ENCODE assay signal across 1 cellular context in the genomic region with DNA sequence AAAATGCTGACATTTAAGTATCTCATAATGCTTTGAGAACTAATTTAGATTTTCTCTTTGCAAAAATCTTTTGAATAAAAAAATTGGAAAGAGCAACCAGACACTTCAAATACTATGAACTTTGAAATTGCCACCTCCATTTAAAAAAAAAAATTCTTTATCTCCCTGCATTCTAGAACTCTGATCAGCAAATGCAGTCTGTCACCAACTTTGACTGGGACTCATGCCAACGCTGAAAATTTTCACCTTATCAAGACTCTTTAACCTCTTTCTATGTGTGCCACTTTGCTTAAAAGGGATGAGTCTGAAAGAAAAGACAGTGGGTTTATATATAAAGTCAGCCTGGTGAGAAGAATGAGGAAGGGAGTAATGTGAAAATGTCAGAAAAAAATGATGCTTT.
TF ChIP-seq lines count a peak whose summit lies in the region.

No MANE protein-coding gene starts in this region.

TF ChIP-seq in SK-N-SH treated with all-trans-retinoic acid at 6 μM for 48 hours, 23 proteins besides CTCF, POLR2A, EP300 and RAD21 (continued from another document):
- TF ChIP-seq, protein P1, sequence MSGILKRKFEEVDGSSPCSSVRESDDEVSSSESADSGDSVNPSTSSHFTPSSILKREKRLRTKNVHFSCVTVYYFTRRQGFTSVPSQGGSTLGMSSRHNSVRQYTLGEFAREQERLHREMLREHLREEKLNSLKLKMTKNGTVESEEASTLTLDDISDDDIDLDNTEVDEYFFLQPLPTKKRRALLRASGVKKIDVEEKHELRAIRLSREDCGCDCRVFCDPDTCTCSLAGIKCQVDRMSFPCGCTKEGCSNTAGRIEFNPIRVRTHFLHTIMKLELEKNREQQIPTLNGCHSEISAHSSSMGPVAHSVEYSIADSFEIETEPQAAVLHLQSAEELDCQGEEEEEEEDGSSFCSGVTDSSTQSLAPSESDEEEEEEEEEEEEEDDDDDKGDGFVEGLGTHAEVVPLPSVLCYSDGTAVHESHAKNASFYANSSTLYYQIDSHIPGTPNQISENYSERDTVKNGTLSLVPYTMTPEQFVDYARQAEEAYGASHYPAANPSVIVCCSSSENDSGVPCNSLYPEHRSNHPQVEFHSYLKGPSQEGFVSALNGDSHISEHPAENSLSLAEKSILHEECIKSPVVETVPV (CRISPR knock-in tag; IDR thresholded peaks at IDR 0.05), result no peak
- TF ChIP-seq GLIS3 (CRISPR knock-in tag; IDR thresholded peaks at IDR 0.05) (no peak), ZNF8 (CRISPR knock-in tag; IDR thresholded peaks at IDR 0.05) (no peak), ZNF565 (CRISPR knock-in tag; conservative IDR thresholded peaks at IDR 0.05; ENCODE audit: low read depth) (no peak), ZNF70 (CRISPR knock-in tag; IDR thresholded peaks at IDR 0.05) (no peak), ZFP30 (CRISPR knock-in tag; IDR thresholded peaks at IDR 0.05) (no peak), TCF4 (CRISPR knock-in tag; IDR thresholded peaks at IDR 0.05; ENCODE audit: borderline replicate concordance) (no peak)
- TF ChIP-seq, protein P2, sequence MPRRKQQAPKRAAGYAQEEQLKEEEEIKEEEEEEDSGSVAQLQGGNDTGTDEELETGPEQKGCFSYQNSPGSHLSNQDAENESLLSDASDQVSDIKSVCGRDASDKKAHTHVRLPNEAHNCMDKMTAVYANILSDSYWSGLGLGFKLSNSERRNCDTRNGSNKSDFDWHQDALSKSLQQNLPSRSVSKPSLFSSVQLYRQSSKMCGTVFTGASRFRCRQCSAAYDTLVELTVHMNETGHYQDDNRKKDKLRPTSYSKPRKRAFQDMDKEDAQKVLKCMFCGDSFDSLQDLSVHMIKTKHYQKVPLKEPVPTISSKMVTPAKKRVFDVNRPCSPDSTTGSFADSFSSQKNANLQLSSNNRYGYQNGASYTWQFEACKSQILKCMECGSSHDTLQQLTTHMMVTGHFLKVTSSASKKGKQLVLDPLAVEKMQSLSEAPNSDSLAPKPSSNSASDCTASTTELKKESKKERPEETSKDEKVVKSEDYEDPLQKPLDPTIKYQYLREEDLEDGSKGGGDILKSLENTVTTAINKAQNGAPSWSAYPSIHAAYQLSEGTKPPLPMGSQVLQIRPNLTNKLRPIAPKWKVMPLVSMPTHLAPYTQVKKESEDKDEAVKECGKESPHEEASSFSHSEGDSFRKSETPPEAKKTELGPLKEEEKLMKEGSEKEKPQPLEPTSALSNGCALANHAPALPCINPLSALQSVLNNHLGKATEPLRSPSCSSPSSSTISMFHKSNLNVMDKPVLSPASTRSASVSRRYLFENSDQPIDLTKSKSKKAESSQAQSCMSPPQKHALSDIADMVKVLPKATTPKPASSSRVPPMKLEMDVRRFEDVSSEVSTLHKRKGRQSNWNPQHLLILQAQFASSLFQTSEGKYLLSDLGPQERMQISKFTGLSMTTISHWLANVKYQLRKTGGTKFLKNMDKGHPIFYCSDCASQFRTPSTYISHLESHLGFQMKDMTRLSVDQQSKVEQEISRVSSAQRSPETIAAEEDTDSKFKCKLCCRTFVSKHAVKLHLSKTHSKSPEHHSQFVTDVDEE (CRISPR knock-in tag; IDR thresholded peaks at IDR 0.05), result no peak
